ENCODE assay signal across 10 cellular contexts in genomic region chr6:82144007-82144851, GRCh38.
A peak's percentile ranks its signal among the peaks of the same experiment; 100 is the strongest.
DNase-seq lines count a peak whose midpoint lies in the region; ATAC-seq and TF ChIP-seq lines count a peak whose summit lies in the region.
"Had no signal": no experiment of that assay in that cellular context is flagged by ENCODE, and none has a peak within 500 bp of the region (broad histone marks: within the 10 kb centered on the region; RNA-seq: fewer than 3 reads in every experiment).

No MANE protein-coding gene starts in this region.

- no peak overlapping the region; the same call in 1 of the 2 replicates for H2AFZ ChIP-seq in OCI-LY3 (ENCODE audit: low read depth, low read length)

- no peak overlapping the region for H3K27ac Mint-ChIP-seq in T-helper 2 cell treated with Interferon-gamma antibody and Interleukin-4, amounts not matched to agents 5 μg/mL and 100 μg/mL, for 36 hours
- H3K27ac Mint-ChIP-seq in activated CD4-positive, alpha-beta T cell treated with anti-CD3 and anti-CD28 coated beads, Interleukin-2, amount 10 ng/mL, durations not matched to agents 24 days and 14 days: no peak overlapping the region
- H3K27ac Mint-ChIP-seq: activated naive CD8-positive, alpha-beta T cell had no signal

- no peaks in the 10 kb centered on the region for H3K27me3 ChIP-seq in OCI-LY3 (ENCODE audit: low read depth, low read length)

- no peak overlapping the region for H3K4me3 Mint-ChIP-seq in T-helper 2 cell treated with Interferon-gamma antibody and Interleukin-4, amounts not matched to agents 5 μg/mL and 100 μg/mL, for 36 hours
- H3K4me3 Mint-ChIP-seq in activated CD4-positive, alpha-beta T cell treated with anti-CD3 and anti-CD28 coated beads, Interleukin-2, amount 10 ng/mL, durations not matched to agents 24 days and 14 days: no peak overlapping the region
- H3K4me3 Mint-ChIP-seq: activated naive CD8-positive, alpha-beta T cell had no signal

- H3K9me3 Mint-ChIP-seq in T-helper 2 cell treated with Interferon-gamma antibody and Interleukin-4, amounts not matched to agents 5 μg/mL and 100 μg/mL, for 36 hours: no peaks in the 10 kb centered on the region
- H3K9me3 Mint-ChIP-seq in activated CD4-positive, alpha-beta T cell treated with anti-CD3 and anti-CD28 coated beads, Interleukin-2, amount 10 ng/mL, durations not matched to agents 24 days and 14 days: no peaks in the 10 kb centered on the region

- peaks cover 13% of the 10 kb centered on the region for H3K4me1 ChIP-seq in OCI-LY3 (ENCODE audit: low read length)

- intact Hi-C loops in sciatic nerve (cut with DNase I): no loop called here
- intact Hi-C loops in activated CD4-positive, alpha-beta T cell treated with anti-CD3 and anti-CD28 coated beads, Interleukin-2, amount 10 ng/mL, durations not matched to agents 24 days and 14 days (cut with micrococcal nuclease): no loop called here

- no peaks in the 10 kb centered on the region for H3K36me3 Mint-ChIP-seq in T-helper 2 cell treated with Interferon-gamma antibody and Interleukin-4, amounts not matched to agents 5 μg/mL and 100 μg/mL, for 36 hours (ENCODE audit: low read depth)
- no peaks in the 10 kb centered on the region for H3K36me3 Mint-ChIP-seq in activated CD4-positive, alpha-beta T cell treated with anti-CD3 and anti-CD28 coated beads, Interleukin-2, amount 10 ng/mL, durations not matched to agents 24 days and 14 days (ENCODE audit: low read depth)
- H3K36me3 Mint-ChIP-seq: activated naive CD8-positive, alpha-beta T cell had no signal

- H3K4me2 ChIP-seq in OCI-LY3 (ENCODE audit: low read length): peak overlapping the region; percentile 25

- peak; percentile 9 to 19 for DNase-seq in SHP77 (lab: John Stamatoyannopoulos, UW)
- no peak for DNase-seq in SHP77 treated with DMSO at 0.1 percent for 48 hours (lab: John Stamatoyannopoulos, UW)
- DNase-seq in fibroblast of peridontal ligament (ENCODE audit: extremely low read depth): peak; percentile 98
- DNase-seq in sciatic nerve (ENCODE audit: low spot score): no peak
- DNase-seq in T-helper 2 cell treated with Interferon-gamma antibody and Interleukin-4, amounts not matched to agents 5 μg/mL and 100 μg/mL, for 36 hours (ENCODE audit: low spot score): no peak
- DNase-seq in activated CD4-positive, alpha-beta T cell treated with anti-CD3 and anti-CD28 coated beads, Interleukin-2, amount 10 ng/mL, durations not matched to agents 24 days and 14 days: no peak

- H3K4me3 ChIP-seq in OCI-LY3 (ENCODE audit: low read length): no peak overlapping the region

- TF ChIP-seq CTCF in OCI-LY3 (IDR thresholded peaks at IDR 0.05; ENCODE audit: low read depth, low read length): no peak

- H4K20me1 ChIP-seq in OCI-LY3 (ENCODE audit: insufficient read depth, low read length): no peaks in the 10 kb centered on the region

- H3K36me3 ChIP-seq in OCI-LY3 (replicated peaks; ENCODE audit: low read depth, low read length): peaks cover 18% of the 10 kb centered on the region

- no peaks in the 10 kb centered on the region for H3K79me2 ChIP-seq in OCI-LY3 (ENCODE audit: low read length)

- H3K27ac ChIP-seq in OCI-LY3 (ENCODE audit: low read length): no peak overlapping the region
- H3K27ac ChIP-seq: C4-2B had no signal

- no peaks in the 10 kb centered on the region for H3K27me3 Mint-ChIP-seq in T-helper 2 cell treated with Interferon-gamma antibody and Interleukin-4, amounts not matched to agents 5 μg/mL and 100 μg/mL, for 36 hours (ENCODE audit: low read depth)
- H3K27me3 Mint-ChIP-seq in activated CD4-positive, alpha-beta T cell treated with anti-CD3 and anti-CD28 coated beads, Interleukin-2, amount 10 ng/mL, durations not matched to agents 24 days and 14 days: no peaks in the 10 kb centered on the region
- H3K27me3 Mint-ChIP-seq: activated naive CD8-positive, alpha-beta T cell had no signal

- no peak overlapping the region for H3K9ac ChIP-seq in OCI-LY3 (ENCODE audit: low read length)

- H3K9me3 ChIP-seq in OCI-LY3 (ENCODE audit: insufficient read depth, low read length): no peaks in the 10 kb centered on the region

- H3K4me1 Mint-ChIP-seq in T-helper 2 cell treated with Interferon-gamma antibody and Interleukin-4, amounts not matched to agents 5 μg/mL and 100 μg/mL, for 36 hours (ENCODE audit: low read depth): no peaks in the 10 kb centered on the region
- H3K4me1 Mint-ChIP-seq in activated CD4-positive, alpha-beta T cell treated with anti-CD3 and anti-CD28 coated beads, Interleukin-2, amount 10 ng/mL, durations not matched to agents 24 days and 14 days: peaks cover 2% of the 10 kb centered on the region

- peak; percentile 75 for ATAC-seq in HG02885 (IDR thresholded peaks at IDR 0.05; ENCODE audit: poor library complexity, unreplicated experiment)
- ATAC-seq in sciatic nerve: peak; percentile 87

Comparison
In these comparisons a context has a peak if more than half of its experiments do, and no peak if none do; other contexts are left out.
1. DNase-seq: peak in SHP77 (2 of 2) and fibroblast of peridontal ligament (single experiment); none in SHP77 treated with DMSO at 0.1 percent for 48 hours (single experiment), sciatic nerve (single experiment), T-helper 2 cell treated with Interferon-gamma antibody and Interleukin-4, amounts not matched to agents 5 μg/mL and 100 μg/mL, for 36 hours (single experiment) and activated CD4-positive, alpha-beta T cell treated with anti-CD3 and anti-CD28 coated beads, Interleukin-2, amount 10 ng/mL, durations not matched to agents 24 days and 14 days (single experiment).